In the genomic region with DNA sequence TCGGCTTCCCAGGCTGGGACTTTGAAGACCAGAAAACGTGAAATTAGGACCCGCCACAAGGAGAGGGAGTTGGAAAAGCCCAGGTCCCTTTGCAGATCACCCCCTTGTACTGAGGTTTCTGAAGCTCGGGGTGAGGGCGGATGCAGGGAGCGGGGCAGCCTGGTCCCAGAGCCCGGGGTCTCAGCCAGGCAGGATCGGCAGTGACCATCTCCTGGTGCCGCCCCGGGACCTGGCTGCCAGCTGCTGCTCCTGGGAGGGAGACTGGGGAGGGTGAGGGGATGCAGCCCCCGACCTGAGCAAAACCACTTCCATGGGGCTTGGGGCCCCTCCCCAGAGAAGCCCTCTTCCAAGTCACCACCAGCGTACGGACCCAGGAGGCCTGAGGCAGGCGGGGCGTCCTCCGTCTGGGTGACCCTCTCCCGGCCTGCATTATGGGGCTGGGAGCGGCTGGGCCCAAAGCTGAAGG, we compare ENCODE assay signal across 1 cellular context.
TF ChIP-seq lines count a peak whose summit lies in the region.

No MANE protein-coding gene starts in this region.

TF ChIP-seq in A549, 52 proteins besides CTCF, POLR2A, EP300 and RAD21:
- TF ChIP-seq TP53 (CRISPR knock-in tag; IDR thresholded peaks at IDR 0.05) (no peak), HES2 (IDR thresholded peaks at IDR 0.05) (no peak), EHMT2 (IDR thresholded peaks at IDR 0.05; ENCODE audit: low read depth) (no peak), ESRRA (IDR thresholded peaks at IDR 0.05; ENCODE audit: borderline replicate concordance, low read length) (no peak), CHD4 (IDR thresholded peaks at IDR 0.05; ENCODE audit: borderline replicate concordance) (no peak), NR3C1 (IDR thresholded peaks at IDR 0.05) (no peak), HEYL (CRISPR knock-in tag; IDR thresholded peaks at IDR 0.05) (no peak), SMC3 (IDR thresholded peaks at IDR 0.05) (no peak), MAZ (IDR thresholded peaks at IDR 0.05; ENCODE audit: borderline replicate concordance, low read depth, low read length) (no peak), NFE2L2 (conservative IDR thresholded peaks at IDR 0.05; ENCODE audit: low read length) (no peak), JUN (IDR thresholded peaks at IDR 0.05) (no peak), EHF (CRISPR knock-in tag; IDR thresholded peaks at IDR 0.05) (no peak), FOSL2 (IDR thresholded peaks at IDR 0.05) (no peak), FOSL2 (CRISPR knock-in tag; IDR thresholded peaks at IDR 0.05) (no peak), MYC (IDR thresholded peaks at IDR 0.05; ENCODE audit: borderline replicate concordance, low read length) (no peak), PBX3 (IDR thresholded peaks at IDR 0.05) (no peak), HOXB13 (CRISPR knock-in tag; IDR thresholded peaks at IDR 0.05; ENCODE audit: low read depth) (no peak), SREBF2 (IDR thresholded peaks at IDR 0.05) (no peak), HMGXB4 (CRISPR knock-in tag; IDR thresholded peaks at IDR 0.05; ENCODE audit: borderline replicate concordance) (no peak), RNF2 (IDR thresholded peaks at IDR 0.05; ENCODE audit: borderline replicate concordance, low read depth) (no peak)
- TF ChIP-seq, protein P1, sequence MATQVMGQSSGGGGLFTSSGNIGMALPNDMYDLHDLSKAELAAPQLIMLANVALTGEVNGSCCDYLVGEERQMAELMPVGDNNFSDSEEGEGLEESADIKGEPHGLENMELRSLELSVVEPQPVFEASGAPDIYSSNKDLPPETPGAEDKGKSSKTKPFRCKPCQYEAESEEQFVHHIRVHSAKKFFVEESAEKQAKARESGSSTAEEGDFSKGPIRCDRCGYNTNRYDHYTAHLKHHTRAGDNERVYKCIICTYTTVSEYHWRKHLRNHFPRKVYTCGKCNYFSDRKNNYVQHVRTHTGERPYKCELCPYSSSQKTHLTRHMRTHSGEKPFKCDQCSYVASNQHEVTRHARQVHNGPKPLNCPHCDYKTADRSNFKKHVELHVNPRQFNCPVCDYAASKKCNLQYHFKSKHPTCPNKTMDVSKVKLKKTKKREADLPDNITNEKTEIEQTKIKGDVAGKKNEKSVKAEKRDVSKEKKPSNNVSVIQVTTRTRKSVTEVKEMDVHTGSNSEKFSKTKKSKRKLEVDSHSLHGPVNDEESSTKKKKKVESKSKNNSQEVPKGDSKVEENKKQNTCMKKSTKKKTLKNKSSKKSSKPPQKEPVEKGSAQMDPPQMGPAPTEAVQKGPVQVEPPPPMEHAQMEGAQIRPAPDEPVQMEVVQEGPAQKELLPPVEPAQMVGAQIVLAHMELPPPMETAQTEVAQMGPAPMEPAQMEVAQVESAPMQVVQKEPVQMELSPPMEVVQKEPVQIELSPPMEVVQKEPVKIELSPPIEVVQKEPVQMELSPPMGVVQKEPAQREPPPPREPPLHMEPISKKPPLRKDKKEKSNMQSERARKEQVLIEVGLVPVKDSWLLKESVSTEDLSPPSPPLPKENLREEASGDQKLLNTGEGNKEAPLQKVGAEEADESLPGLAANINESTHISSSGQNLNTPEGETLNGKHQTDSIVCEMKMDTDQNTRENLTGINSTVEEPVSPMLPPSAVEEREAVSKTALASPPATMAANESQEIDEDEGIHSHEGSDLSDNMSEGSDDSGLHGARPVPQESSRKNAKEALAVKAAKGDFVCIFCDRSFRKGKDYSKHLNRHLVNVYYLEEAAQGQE (IDR thresholded peaks at IDR 0.05), result no peak
